Comparison of ENCODE assay signal across 12 cellular contexts in genomic region chr3:135992072-135992471, GRCh38. TPM values are rescaled to one million over a fixed set of nuclear protein-coding genes. Genes with fewer than 3 reads are reported as not detected.
DNase-seq lines count a peak whose midpoint lies in the region; ATAC-seq and TF ChIP-seq lines count a peak whose summit lies in the region.
"Had no signal": no experiment of that assay in that cellular context is flagged by ENCODE, and none has a peak within 500 bp of the region (broad histone marks: within the 10 kb centered on the region; RNA-seq: fewer than 3 reads in every experiment).

No MANE protein-coding gene starts in this region.

- in situ Hi-C loops in brain microvascular endothelial cell (cut with HindIII; ENCODE audit: low pct_ligation_motif_present, low sequenced_read_pairs), result no loop called here

- TF ChIP-seq CTCF in brain microvascular endothelial cell (IDR thresholded peaks at IDR 0.05; ENCODE audit: low read depth, low read length, missing control alignments), result no peak
- no peak for TF ChIP-seq CTCF in kidney epithelial cell (IDR thresholded peaks at IDR 0.05; ENCODE audit: insufficient read depth, low read length, poor library complexity, severe bottlenecking)
- no peak for TF ChIP-seq CTCF in left ventricle myocardium inferior (IDR thresholded peaks at IDR 0.05; ENCODE audit: borderline replicate concordance)

- no peaks in the 10 kb centered on the region for H3K27me3 ChIP-seq in brain microvascular endothelial cell (replicated peaks)
- no peaks in the 10 kb centered on the region for H3K27me3 ChIP-seq in kidney epithelial cell (ENCODE audit: control insufficient read depth, insufficient read depth, low read length)
- H3K27me3 ChIP-seq in left ventricle myocardium inferior (ENCODE audit: low read depth), result no peaks in the 10 kb centered on the region

- no peak overlapping the region for H3K4me3 ChIP-seq in brain microvascular endothelial cell (ENCODE audit: low read depth, low read length)
- H3K4me3 ChIP-seq in kidney epithelial cell (ENCODE audit: low read depth, low read length), result no peak overlapping the region
- no peak overlapping the region for H3K4me3 ChIP-seq in left ventricle myocardium inferior

- no peak for ATAC-seq in HG02938 (IDR thresholded peaks at IDR 0.05; ENCODE audit: unreplicated experiment)
- ATAC-seq in HG02798 (IDR thresholded peaks at IDR 0.05; ENCODE audit: poor library complexity, unreplicated experiment), result no peak

- DNase-seq in stimulated activated CD4-positive, alpha-beta T cell treated with anti-CD3 and anti-CD28 coated beads, Interleukin-15, amount 100 ng/mL, for 24 hours, result peak; percentile 2
- DNase-seq in stimulated activated CD4-positive, alpha-beta T cell treated with anti-CD3 and anti-CD28 coated beads, Interleukin-2, amount 100 ng/mL, for 24 hours, result no peak
- DNase-seq in brain microvascular endothelial cell, result peak; percentile 79
- peak; percentile 73 for DNase-seq in kidney epithelial cell (ENCODE audit: low read depth)
- DNase-seq in NCI-H187 (lab: John Stamatoyannopoulos, UW), result no peak
- DNase-seq in left ventricle myocardium inferior, result no peak
- DNase-seq: effector CD4-positive, alpha-beta T cell; NCI-H526 treated with DMSO at 0.1 percent for 48 hours; retina had no signal

- peaks cover 2% of the 10 kb centered on the region for H3K9me3 ChIP-seq in left ventricle myocardium inferior (replicated peaks)

- intact Hi-C loops in left ventricle myocardium inferior (cut with micrococcal nuclease), result no loop called here

- H3K4me1 ChIP-seq in left ventricle myocardium inferior, result peaks cover 31% of the 10 kb centered on the region

- H3K36me3 ChIP-seq in brain microvascular endothelial cell (replicated peaks) (no peaks in the 10 kb centered on the region), kidney epithelial cell (ENCODE audit: control insufficient read depth, insufficient read depth, low read length) (no peaks in the 10 kb centered on the region), left ventricle myocardium inferior (no peaks in the 10 kb centered on the region)

- H3K27ac ChIP-seq in brain microvascular endothelial cell (no peak overlapping the region), left ventricle myocardium inferior (replicated peaks) (no peak overlapping the region)
- H3K27ac ChIP-seq: KMS-11 had no signal

RNA-seq across cellular contexts. Expression of gene PPP2R3A, which starts 26.5 kb away (rescaled TPM):
- total RNA-seq in kidney epithelial cell (14.3 and 15.1 TPM in 2 replicates), left ventricle myocardium inferior (94.9 TPM)

Comparison
In these comparisons a context has a peak if more than half of its experiments do, and no peak if none do; other contexts are left out.
1. DNase-seq: peak in stimulated activated CD4-positive, alpha-beta T cell treated with anti-CD3 and anti-CD28 coated beads, Interleukin-15, amount 100 ng/mL, for 24 hours (single experiment), brain microvascular endothelial cell (single experiment) and kidney epithelial cell (single experiment); none in stimulated activated CD4-positive, alpha-beta T cell treated with anti-CD3 and anti-CD28 coated beads, Interleukin-2, amount 100 ng/mL, for 24 hours (0 of 2), NCI-H187 (0 of 2) and left ventricle myocardium inferior (single experiment).